ENCODE assay signal across 28 cellular contexts in the genomic region with DNA sequence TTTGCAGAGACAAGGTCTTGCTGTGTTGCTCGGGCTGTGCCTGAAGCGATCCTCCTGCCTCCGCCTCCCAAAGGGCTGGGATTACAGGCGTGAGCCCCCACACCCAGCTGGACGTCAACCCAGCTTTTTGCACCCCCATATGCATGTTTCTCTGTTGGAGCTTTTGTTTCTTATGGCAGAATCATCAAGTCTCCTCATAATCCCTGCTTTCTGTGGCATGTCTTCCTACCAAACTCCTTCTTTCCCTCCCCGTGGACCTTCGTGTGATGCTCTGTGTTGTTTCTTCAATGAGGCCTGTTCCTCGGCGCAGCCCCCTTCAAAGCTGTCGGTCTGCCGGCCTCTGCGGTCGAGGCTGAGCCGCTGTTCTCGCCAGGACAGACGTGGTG.
DNase-seq lines count a peak whose midpoint lies in the region; ATAC-seq, FAIRE-seq and TF ChIP-seq lines count a peak whose summit lies in the region.
"Had no signal": no experiment of that assay in that cellular context is flagged by ENCODE, and none has a peak within 500 bp of the region (broad histone marks: within the 10 kb centered on the region; RNA-seq: fewer than 3 reads in every experiment).

No MANE protein-coding gene starts in this region.

- H2BK12ac ChIP-seq in neuronal stem cell (ENCODE audit: low read length) = peak overlapping the region; percentile 43

- H3K27ac ChIP-seq in right atrium auricular region = no peak overlapping the region
- H3K27ac ChIP-seq in neuronal stem cell (replicated peaks; ENCODE audit: low read length) = no peak overlapping the region
- peak overlapping the region; percentile 17 for H3K27ac ChIP-seq in vagina
- no peak overlapping the region for H3K27ac ChIP-seq in small intestine (ENCODE audit: low read depth in 1 of 2, low read length in 1 of 2)
- H3K27ac ChIP-seq: A549, SJCRH30, thoracic aorta had no signal

- no peak for TF ChIP-seq CTCF in right atrium auricular region (IDR thresholded peaks at IDR 0.05)
- no peak for TF ChIP-seq CTCF in chondrocyte (IDR thresholded peaks at IDR 0.05)
- no peak for TF ChIP-seq CTCF in vagina (IDR thresholded peaks at IDR 0.05)

- CTCF ChIA-PET in T-cell (lab: Charles Lee) = no interaction called here

- H3K4me1 ChIP-seq in right atrium auricular region (peaks cover 0 to 7% of the 10 kb centered on the region in 2 donors), neuronal stem cell (ENCODE audit: control insufficient read depth in 2 of 2, insufficient read depth in 1 of 2, low read depth in 1 of 2, low read length in 2 of 2) (peaks cover 0 to 7% of the 10 kb centered on the region in 2 donors), vagina (peaks cover 19% of the 10 kb centered on the region), small intestine (ENCODE audit: control insufficient read depth in 2 of 2, insufficient read depth in 1 of 2, low read depth in 1 of 2, low read length in 1 of 2) (no peaks in the 10 kb centered on the region)
- H3K4me1 ChIP-seq: A549 had no signal

- H3K4ac ChIP-seq in neuronal stem cell (ENCODE audit: low read length) = no peak overlapping the region

- no peaks in the 10 kb centered on the region for H3K79me1 ChIP-seq in neuronal stem cell (ENCODE audit: low read depth, low read length)

- H2AFZ ChIP-seq in neuronal stem cell (ENCODE audit: low read length) = peak overlapping the region; percentile 67

- H2BK120ac ChIP-seq in neuronal stem cell (ENCODE audit: low read depth, low read length) = no peak overlapping the region

- H3K4me1 Mint-ChIP-seq in chondrocyte (ENCODE audit: low read depth) (peaks cover 44% of the 10 kb centered on the region), T-cell (peaks cover 0 to 4% (median 3%) of the 10 kb centered on the region in 3 donors)
- H3K4me1 Mint-ChIP-seq in activated T-helper 1 cell treated with anti-CD3 and anti-CD28 coated beads, Interleukin-12 subunit alpha, Interleukin-12 subunit beta, Interleukin-2, Interleukin-4 antibody, amounts not matched to agents 30 ng/mL and 10 ng/mL and 1 ng/mL, durations not matched to agents 14 hours and 24 hours and 36 hours (ENCODE audit: low read depth) = peaks cover 36% of the 10 kb centered on the region

- no peaks in the 10 kb centered on the region for H3K36me3 Mint-ChIP-seq in chondrocyte (ENCODE audit: low read depth)
- H3K36me3 Mint-ChIP-seq in T-cell = no peaks in the 10 kb centered on the region
- no peaks in the 10 kb centered on the region for H3K36me3 Mint-ChIP-seq in activated T-helper 1 cell treated with anti-CD3 and anti-CD28 coated beads, Interleukin-12 subunit alpha, Interleukin-12 subunit beta, Interleukin-2, Interleukin-4 antibody, amounts not matched to agents 30 ng/mL and 10 ng/mL and 1 ng/mL, durations not matched to agents 14 hours and 24 hours and 36 hours (ENCODE audit: low read depth)
- H3K36me3 Mint-ChIP-seq: memory B cell had no signal

- no peaks in the 10 kb centered on the region for H3K9me3 Mint-ChIP-seq in chondrocyte (ENCODE audit: low read depth)
- H3K9me3 Mint-ChIP-seq in T-cell = peaks cover 0 to 3% (median 0%) of the 10 kb centered on the region in 3 donors
- H3K9me3 Mint-ChIP-seq in activated T-helper 1 cell treated with anti-CD3 and anti-CD28 coated beads, Interleukin-12 subunit alpha, Interleukin-12 subunit beta, Interleukin-2, Interleukin-4 antibody, amounts not matched to agents 30 ng/mL and 10 ng/mL and 1 ng/mL, durations not matched to agents 14 hours and 24 hours and 36 hours = no peaks in the 10 kb centered on the region

- peak; percentile 51 for DNase-seq in cardiac septum (ENCODE audit: low spot score)
- DNase-seq in right atrium auricular region (ENCODE audit: low spot score) = no peak
- DNase-seq in chondrocyte (ENCODE audit: low spot score) = peak; percentile 53
- no peak for DNase-seq in neuronal stem cell (ENCODE audit: low spot score)
- no peak for DNase-seq in vagina (ENCODE audit: extremely low spot score in 2 of 2)
- no peak for DNase-seq in T-cell
- DNase-seq in activated T-helper 1 cell treated with anti-CD3 and anti-CD28 coated beads, Interleukin-12 subunit alpha, Interleukin-12 subunit beta, Interleukin-2, Interleukin-4 antibody, amounts not matched to agents 30 ng/mL and 10 ng/mL and 1 ng/mL, durations not matched to agents 14 hours and 24 hours and 36 hours (ENCODE audit: low spot score) = no peak
- DNase-seq in small intestine = no peak
- DNase-seq: activated CD4-positive, alpha-beta T cell treated with anti-CD3 and anti-CD28 coated beads for 1 hour; activated CD8-positive, alpha-beta memory T cell treated with anti-CD3 and anti-CD28 coated beads for 24 hours; activated gamma-delta T cell treated with Interleukin-2 at 50 U/mL for 16 hours; activated T-cell treated with anti-CD3 and anti-CD28 coated beads, Interleukin-2, amount 50 U/mL, for 24 hours; DMS53; HCEC 1CT; NCI-H1105 treated with DMSO at 0.1 percent for 48 hours; NCI-H2029 treated with DMSO at 0.1 percent for 48 hours; NCI-H226; NCI-H774; stimulated activated naive CD8-positive, alpha-beta T cell treated with anti-CD3 and anti-CD28 coated beads, Interleukin-15, Interleukin-2, amounts not matched to agents 100 U/mL and 50 U/mL, for 24 hours; T-helper 1 cell had no signal

- H3K9me3 ChIP-seq in right atrium auricular region (no peaks in the 10 kb centered on the region), neuronal stem cell (replicated peaks in 1 of 2; ENCODE audit: control insufficient read depth in 2 of 2, insufficient read depth in 1 of 2, low read depth in 1 of 2, low read length in 2 of 2) (peaks cover 4 to 11% of the 10 kb centered on the region in 2 donors), vagina (no peaks in the 10 kb centered on the region), small intestine (ENCODE audit: control insufficient read depth, low read depth) (no peaks in the 10 kb centered on the region)
- H3K9me3 ChIP-seq: A549, ovary, thoracic aorta had no signal

- H2BK5ac ChIP-seq in neuronal stem cell (ENCODE audit: low read length) = no peak overlapping the region

- ATAC-seq in T-cell (replicated peaks in 1 of 4) = no peak
- ATAC-seq: A549; stimulated activated naive CD8-positive, alpha-beta T cell treated with anti-CD3 and anti-CD28 coated beads, Interleukin-15, Interleukin-2, amounts not matched to agents 100 U/mL and 50 U/mL, for 24 hours had no signal

- no peak for TF ChIP-seq POLR2A in vagina (IDR thresholded peaks at IDR 0.05)

- H3K27me3 Mint-ChIP-seq in chondrocyte (ENCODE audit: low read depth) (no peaks in the 10 kb centered on the region), T-cell (peaks cover 0 to 9% of the 10 kb centered on the region in 2 donors)
- H3K27me3 Mint-ChIP-seq in activated T-helper 1 cell treated with anti-CD3 and anti-CD28 coated beads, Interleukin-12 subunit alpha, Interleukin-12 subunit beta, Interleukin-2, Interleukin-4 antibody, amounts not matched to agents 30 ng/mL and 10 ng/mL and 1 ng/mL, durations not matched to agents 14 hours and 24 hours and 36 hours (ENCODE audit: insufficient read depth) = peaks cover 12% of the 10 kb centered on the region
- H3K27me3 Mint-ChIP-seq: activated T-cell treated with anti-CD3 and anti-CD28 coated beads, Interleukin-2, amount 50 U/mL, for 24 hours had no signal

- H2AK5ac ChIP-seq in neuronal stem cell (ENCODE audit: low read depth, low read length) = no peak overlapping the region

- H3K9ac ChIP-seq in neuronal stem cell (ENCODE audit: low read depth, low read length, poor library complexity) = no peak overlapping the region

- no peak for FAIRE-seq in small intestine (lab: Jason Lieb, UNC)
- FAIRE-seq: A549, endothelial cell of umbilical vein, GM19239, TTC549 had no signal

- intact Hi-C loops in cardiac septum (cut with DNase I) = no loop called here
- intact Hi-C loops in vagina (cut with DNase I) = no loop called here
- intact Hi-C loops in activated T-helper 1 cell treated with anti-CD3 and anti-CD28 coated beads, Interleukin-12 subunit alpha, Interleukin-12 subunit beta, Interleukin-2, Interleukin-4 antibody, amounts not matched to agents 30 ng/mL and 10 ng/mL and 1 ng/mL, durations not matched to agents 14 hours and 24 hours and 36 hours (cut with micrococcal nuclease) = no loop called here

- H3K4me2 ChIP-seq in neuronal stem cell (ENCODE audit: insufficient read depth, low read length, poor library complexity, severe bottlenecking) = no peak overlapping the region
- H3K4me2 ChIP-seq: A549 had no signal

- H3K14ac ChIP-seq in neuronal stem cell (ENCODE audit: low read length) = no peak overlapping the region

- H3K36me3 ChIP-seq in right atrium auricular region = no peaks in the 10 kb centered on the region
- H3K36me3 ChIP-seq in neuronal stem cell (replicated peaks in 1 of 2; ENCODE audit: control insufficient read depth in 2 of 2, insufficient read depth in 2 of 2, low read length in 2 of 2) = no peaks in the 10 kb centered on the region
- no peaks in the 10 kb centered on the region for H3K36me3 ChIP-seq in vagina
- no peaks in the 10 kb centered on the region for H3K36me3 ChIP-seq in small intestine (ENCODE audit: control insufficient read depth in 2 of 2, insufficient read depth in 2 of 2, low read length in 2 of 2)
- H3K36me3 ChIP-seq: ovary, SJCRH30, thoracic aorta had no signal

- H3K18ac ChIP-seq in neuronal stem cell (ENCODE audit: low read length) = peak overlapping the region; percentile 16

- H3K27me3 ChIP-seq in right atrium auricular region (no peaks in the 10 kb centered on the region), neuronal stem cell (ENCODE audit: control insufficient read depth in 3 of 3, insufficient read depth in 3 of 3, low read depth in 1 of 3, low read length in 3 of 3) (no peaks in the 10 kb centered on the region), vagina (no peaks in the 10 kb centered on the region), small intestine (ENCODE audit: control insufficient read depth in 2 of 2, insufficient read depth in 2 of 2, low read length in 2 of 2) (no peaks in the 10 kb centered on the region)
- H3K27me3 ChIP-seq: ovary, SJCRH30 had no signal

- H3K23ac ChIP-seq in neuronal stem cell (ENCODE audit: low read depth, low read length, poor library complexity) = no peak overlapping the region

- H4K91ac ChIP-seq in neuronal stem cell (ENCODE audit: low read depth, low read length, poor library complexity) = no peak overlapping the region

- H3K27ac Mint-ChIP-seq in chondrocyte (ENCODE audit: unreplicated experiment) = peak overlapping the region; percentile 90
- H3K27ac Mint-ChIP-seq in T-cell = no peak overlapping the region
- no peak overlapping the region for H3K27ac Mint-ChIP-seq in activated T-helper 1 cell treated with anti-CD3 and anti-CD28 coated beads, Interleukin-12 subunit alpha, Interleukin-12 subunit beta, Interleukin-2, Interleukin-4 antibody, amounts not matched to agents 30 ng/mL and 10 ng/mL and 1 ng/mL, durations not matched to agents 14 hours and 24 hours and 36 hours
- H3K27ac Mint-ChIP-seq: activated T-cell treated with anti-CD3 and anti-CD28 coated beads, Interleukin-2, amount 50 U/mL, for 24 hours; memory B cell had no signal

- H4K8ac ChIP-seq in neuronal stem cell (ENCODE audit: low read depth, low read length) = no peak overlapping the region

- POLR2A ChIA-PET in T-cell (lab: Charles Lee) = no interaction called here

- H3K4me3 ChIP-seq in right atrium auricular region (no peak overlapping the region), neuronal stem cell (ENCODE audit: low read length in 2 of 2) (no peak overlapping the region), vagina (no peak overlapping the region), small intestine (ENCODE audit: low read depth in 1 of 2, low read length in 2 of 2) (no peak overlapping the region)
- H3K4me3 ChIP-seq: A549, ovary, SJCRH30, thoracic aorta had no signal

- no CpG with 5 or more reads among the region's 16 CpGs for WGBS in neuronal stem cell (ENCODE audit: extremely low coverage in 2 of 2, insufficient read length in 2 of 2, insufficient replicate concordance in 1 of 2), 2 donors
- 81 to 89% (median 82%) methylated on average over 16 of the region's 16 CpGs for WGBS in small intestine, 3 donors

- H3K4me3 Mint-ChIP-seq in chondrocyte (ENCODE audit: unreplicated experiment) (peak overlapping the region; percentile 41), T-cell (no peak overlapping the region)
- no peak overlapping the region for H3K4me3 Mint-ChIP-seq in activated T-helper 1 cell treated with anti-CD3 and anti-CD28 coated beads, Interleukin-12 subunit alpha, Interleukin-12 subunit beta, Interleukin-2, Interleukin-4 antibody, amounts not matched to agents 30 ng/mL and 10 ng/mL and 1 ng/mL, durations not matched to agents 14 hours and 24 hours and 36 hours
- H3K4me3 Mint-ChIP-seq: activated T-cell treated with anti-CD3 and anti-CD28 coated beads, Interleukin-2, amount 50 U/mL, for 24 hours; memory B cell had no signal

- no peak overlapping the region for H2BK15ac ChIP-seq in neuronal stem cell (ENCODE audit: low read length)

Comparison
In these comparisons a context has a peak if more than half of its experiments do, and no peak if none do; other contexts are left out.
1. DNase-seq: peak in cardiac septum (single experiment) and chondrocyte (single experiment); none in right atrium auricular region (single experiment), neuronal stem cell (single experiment), vagina (0 of 2), T-cell (0 of 34), activated T-helper 1 cell treated with anti-CD3 and anti-CD28 coated beads, Interleukin-12 subunit alpha, Interleukin-12 subunit beta, Interleukin-2, Interleukin-4 antibody, amounts not matched to agents 30 ng/mL and 10 ng/mL and 1 ng/mL, durations not matched to agents 14 hours and 24 hours and 36 hours (single experiment) and small intestine (single experiment).